In the genomic region with DNA sequence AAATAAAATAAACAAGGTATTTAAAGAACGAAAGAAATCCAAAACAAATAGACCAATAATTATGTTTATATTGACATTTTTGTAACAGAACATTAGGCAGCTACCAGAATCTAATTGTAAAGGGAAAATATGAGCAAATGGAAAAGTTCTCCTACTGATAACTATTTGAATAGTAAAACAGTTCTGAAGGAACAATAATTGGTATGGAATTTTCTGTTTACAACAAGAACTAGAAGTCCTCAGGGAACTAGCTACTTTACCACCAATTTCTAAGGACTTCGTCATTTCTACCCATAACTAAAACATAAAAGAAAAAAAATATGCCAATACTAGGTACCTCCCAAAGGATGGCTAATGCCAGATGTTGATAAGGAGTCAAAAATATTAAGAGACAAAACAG, we compare ENCODE assay signal across 1 cellular context.
TF ChIP-seq lines count a peak whose summit lies in the region.

No MANE protein-coding gene starts in this region.

TF ChIP-seq in K562, 482 proteins besides CTCF, POLR2A, EP300 and RAD21 (continued from another document):
- TF ChIP-seq NFYB (IDR thresholded peaks at IDR 0.05; ENCODE audit: extremely low read depth, insufficient read length): no peak
